ENCODE assay signal across 6 cellular contexts in the genomic region with DNA sequence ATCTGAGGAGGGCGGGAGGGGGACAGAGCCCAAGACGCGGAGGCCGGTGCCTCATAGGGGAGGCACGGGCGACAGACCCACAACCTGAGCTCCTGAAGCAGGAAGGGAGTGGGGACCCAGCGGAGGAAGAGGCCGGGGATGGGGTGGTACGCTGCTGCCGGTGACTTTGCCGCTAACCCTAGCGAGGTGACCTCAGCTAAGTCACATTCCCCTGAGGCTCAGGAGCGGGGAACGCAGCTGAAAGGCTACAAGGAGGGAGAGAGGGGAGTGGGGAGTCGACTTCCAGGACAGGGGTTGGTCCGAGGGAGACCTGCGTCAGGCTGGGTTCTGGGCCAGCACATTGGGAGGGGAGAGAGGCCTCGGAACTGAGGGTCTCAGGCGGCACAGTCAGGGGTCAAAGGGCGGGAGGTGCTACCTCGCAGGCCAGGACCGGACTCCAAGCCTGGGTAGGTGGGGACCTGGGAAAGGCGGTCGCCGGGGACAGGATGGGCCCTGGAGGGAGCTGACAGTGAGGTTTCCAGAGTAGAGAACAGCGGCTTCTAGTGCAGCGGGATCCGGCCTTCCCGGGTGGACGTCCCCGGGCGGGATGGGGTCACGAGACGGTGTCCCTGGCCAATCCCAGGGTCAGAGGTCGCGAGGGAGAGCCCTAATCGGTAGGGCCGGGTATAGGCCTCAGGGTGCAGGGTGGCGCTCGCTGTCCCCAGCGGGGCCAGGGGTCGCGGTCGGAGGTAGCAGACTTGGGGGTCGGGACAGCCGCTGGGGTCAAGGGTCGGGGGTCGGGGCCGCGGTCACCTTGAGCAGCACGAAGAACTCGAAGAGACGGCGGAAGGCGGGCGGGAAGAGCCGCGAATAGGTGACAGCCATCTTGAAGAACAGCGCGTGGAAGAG. TPM values are rescaled to one million over a fixed set of nuclear protein-coding genes. Genes with fewer than 3 reads are reported as not detected.
DNase-seq lines count a peak whose midpoint lies in the region; ATAC-seq and TF ChIP-seq lines count a peak whose summit lies in the region.

No MANE protein-coding gene starts in this region.

- POLR2A ChIA-PET in AG04449 (lab: Yijun Ruan, JAX) = interaction anchor here (1.2 kb wide), 1 partner anchor 10 kb away, joined by 4 read pairs; no protein-coding TSS in a partner anchor

- H3K9ac ChIP-seq in OCI-LY3 (ENCODE audit: low read length) (peak overlapping the region; percentile 96), fibroblast of lung (ENCODE audit: insufficient read depth, low read length) (peak overlapping the region; percentile 91), stomach smooth muscle (ENCODE audit: low read length in 2 of 2) (peak overlapping the region; percentile 76 to 83)

- H2AFZ ChIP-seq in OCI-LY3 (ENCODE audit: low read depth, low read length) (no peak overlapping the region), fibroblast of lung (ENCODE audit: low read length) (no peak overlapping the region)

- H3K4me3 ChIP-seq in AG04449 (ENCODE audit: low read depth, low read length) (peak overlapping the region; percentile 98), OCI-LY3 (ENCODE audit: low read length) (peak overlapping the region; percentile 92), fibroblast of lung (replicated peaks in 1 of 4; ENCODE audit: control extremely low read depth in 1 of 4, insufficient read depth in 1 of 4, low read depth in 3 of 4, low read length in 4 of 4) (peak overlapping the region; percentile 51 to 91 (median 82)), stomach smooth muscle (ENCODE audit: low read length in 2 of 2) (peak overlapping the region; percentile 94)

- H3K79me2 ChIP-seq in OCI-LY3 (ENCODE audit: low read length) (peaks cover 58% of the 10 kb centered on the region), fibroblast of lung (ENCODE audit: control insufficient read depth, insufficient read depth, low read length) (peaks cover 57% of the 10 kb centered on the region)

- no peaks in the 10 kb centered on the region for H3K27me3 ChIP-seq in OCI-LY3 (ENCODE audit: low read depth, low read length)
- H3K27me3 ChIP-seq in fibroblast of lung (ENCODE audit: control insufficient read depth, insufficient read depth, low read length) = no peaks in the 10 kb centered on the region
- no peaks in the 10 kb centered on the region for H3K27me3 ChIP-seq in stomach smooth muscle (ENCODE audit: control insufficient read depth in 1 of 2, insufficient read depth in 2 of 2, low read length in 2 of 2)

- CTCF ChIA-PET in AG04449 (lab: Yijun Ruan, JAX) = interaction anchor here (0.9 to 1.8 kb wide), 7 partner anchors 10 to 248 kb away, joined by 3 to 8 read pairs (median 4); no protein-coding TSS in a partner anchor

- TF ChIP-seq CTCF in AG04449 (IDR thresholded peaks at IDR 0.05; ENCODE audit: insufficient read depth, low read length, missing control alignments) = no peak
- no peak for TF ChIP-seq CTCF in OCI-LY3 (IDR thresholded peaks at IDR 0.05; ENCODE audit: low read depth, low read length)
- TF ChIP-seq CTCF in fibroblast of lung (conservative IDR thresholded peaks at IDR 0.05 in 1 of 2, IDR thresholded peaks at IDR 0.05 in 1 of 2; ENCODE audit: low read depth in 1 of 2, low read length in 2 of 2) = no peak

- peak overlapping the region; percentile 89 for H3K4me2 ChIP-seq in OCI-LY3 (ENCODE audit: low read length)
- peak overlapping the region; percentile 84 for H3K4me2 ChIP-seq in fibroblast of lung (ENCODE audit: extremely low read depth, insufficient read depth, low read length)

- ATAC-seq in GM18520 (IDR thresholded peaks at IDR 0.05; ENCODE audit: unreplicated experiment) = no peak

- peaks cover 52% of the 10 kb centered on the region for H4K20me1 ChIP-seq in OCI-LY3 (ENCODE audit: insufficient read depth, low read length)
- peaks cover 1% of the 10 kb centered on the region for H4K20me1 ChIP-seq in fibroblast of lung (ENCODE audit: control insufficient read depth, extremely low read depth, insufficient read depth, low read length)

- peak overlapping the region; percentile 76 for H3K27ac ChIP-seq in OCI-LY3 (ENCODE audit: low read length)
- peak overlapping the region; percentile 93 for H3K27ac ChIP-seq in fibroblast of lung (ENCODE audit: insufficient read depth, low read length)
- H3K27ac ChIP-seq in stomach smooth muscle (ENCODE audit: low read length) = peak overlapping the region; percentile 97

- H3K4me1 ChIP-seq in OCI-LY3 (ENCODE audit: low read length) = peaks cover 37% of the 10 kb centered on the region
- H3K4me1 ChIP-seq in fibroblast of lung (ENCODE audit: control insufficient read depth, extremely low read depth, insufficient read depth, low read length) = peaks cover 20% of the 10 kb centered on the region
- peaks cover 60% of the 10 kb centered on the region for H3K4me1 ChIP-seq in stomach smooth muscle (ENCODE audit: control insufficient read depth, insufficient read depth, low read length)

- no peak for DNase-seq in AG04449 (ENCODE audit: low read depth, low spot score)
- DNase-seq in fibroblast of lung (ENCODE audit: low read depth in 2 of 2) = no peak
- DNase-seq in COR-L47 (lab: John Stamatoyannopoulos, UW) = no peak

- peaks cover 10% of the 10 kb centered on the region for H3K36me3 ChIP-seq in OCI-LY3 (replicated peaks; ENCODE audit: low read depth, low read length)
- H3K36me3 ChIP-seq in fibroblast of lung (ENCODE audit: control insufficient read depth, insufficient read depth, low read length) = peaks cover 5% of the 10 kb centered on the region
- no peaks in the 10 kb centered on the region for H3K36me3 ChIP-seq in stomach smooth muscle (ENCODE audit: control insufficient read depth in 2 of 2, insufficient read depth in 2 of 2, low read length in 2 of 2)

- H3K9me3 ChIP-seq in OCI-LY3 (ENCODE audit: insufficient read depth, low read length) (no peaks in the 10 kb centered on the region), fibroblast of lung (ENCODE audit: control insufficient read depth, insufficient read depth, low read depth, low read length) (no peaks in the 10 kb centered on the region), stomach smooth muscle (ENCODE audit: control insufficient read depth in 2 of 2, low read length in 2 of 2) (no peaks in the 10 kb centered on the region)

RNA-seq across cellular contexts. Expression of a gene that starts 0.7 kb away (rescaled TPM):
- 47.5 and 57.8 TPM in 2 replicates for total RNA-seq in fibroblast of lung
- polyA plus RNA-seq in fibroblast of lung = 67.1 and 67.9 TPM in 2 replicates
- polyA plus RNA-seq in fibroblast of lung (2012) = 67.4 and 72.8 TPM in 2 replicates
- polyA minus RNA-seq in fibroblast of lung (ENCODE audit: low replicate concordance) = 106 and 167 TPM in 2 replicates

RNA-seq across cellular contexts. Expression of a gene that starts 1.1 kb away (rescaled TPM):
- total RNA-seq in fibroblast of lung = not detected in 2 replicates
- polyA plus RNA-seq in fibroblast of lung = not detected in 2 replicates
- polyA plus RNA-seq in fibroblast of lung (2012) = not detected in 2 replicates
- not detected in 2 replicates for polyA minus RNA-seq in fibroblast of lung (ENCODE audit: low replicate concordance)

RNA-seq across cellular contexts. Expression of a gene that starts 6.2 kb away (rescaled TPM):
- total RNA-seq in fibroblast of lung = 120 and 194 TPM in 2 replicates
- 299 and 473 TPM in 2 replicates for polyA plus RNA-seq in fibroblast of lung
- 425 and 591 TPM in 2 replicates for polyA plus RNA-seq in fibroblast of lung (2012)
- 987 and 1,445 TPM in 2 replicates for polyA minus RNA-seq in fibroblast of lung (ENCODE audit: low replicate concordance)

RNA-seq across cellular contexts. Expression of a gene that starts 19.7 kb away (rescaled TPM):
- total RNA-seq in fibroblast of lung = 2.3 and 9.7 TPM in 2 replicates
- 2.2 and 2.3 TPM in 2 replicates for polyA plus RNA-seq in fibroblast of lung
- 3.8 and 10.5 TPM in 2 replicates for polyA plus RNA-seq in fibroblast of lung (2012)
- 2.9 and 17.4 TPM in 2 replicates for polyA minus RNA-seq in fibroblast of lung (ENCODE audit: low replicate concordance)

RNA-seq across cellular contexts. Expression of a gene that starts 20.0 kb away (rescaled TPM):
- total RNA-seq in fibroblast of lung = 0.51 and 0.66 TPM in 2 replicates
- 0.12 and 0.25 TPM in 2 replicates for polyA plus RNA-seq in fibroblast of lung
- polyA plus RNA-seq in fibroblast of lung (2012) = 0.44 and 0.59 TPM in 2 replicates
- polyA minus RNA-seq in fibroblast of lung (ENCODE audit: low replicate concordance) = 0.20 and 0.22 TPM in 2 replicates
